Comparison of ENCODE assay signal across 13 cellular contexts in the genomic region with DNA sequence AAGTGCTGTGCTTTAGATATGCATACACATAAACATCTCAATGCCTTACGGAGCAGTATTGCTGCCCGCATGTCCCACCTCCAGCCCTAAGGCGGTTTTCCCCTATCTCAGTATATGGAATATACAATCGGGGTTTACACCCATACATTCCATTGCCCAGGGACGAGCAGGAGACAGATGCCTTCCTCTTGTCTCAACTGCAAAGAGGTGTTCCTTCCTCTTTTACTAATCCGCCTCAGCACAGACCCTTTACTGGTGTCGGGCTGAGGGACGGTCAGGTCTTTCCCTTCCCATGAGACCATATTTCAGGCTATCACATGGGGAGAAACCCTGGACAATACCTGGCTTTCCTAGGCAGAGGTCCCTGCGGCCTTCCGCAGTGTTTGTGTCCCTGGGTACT. TPM values are rescaled to one million over a fixed set of nuclear protein-coding genes. Genes with fewer than 3 reads are reported as not detected.
"Had no signal": no experiment of that assay in that cellular context is flagged by ENCODE, and none has a peak within 500 bp of the region (broad histone marks: within the 10 kb centered on the region; RNA-seq: fewer than 3 reads in every experiment).

No MANE protein-coding gene starts in this region.

RNA-seq across cellular contexts. Expression of gene NLRP7, which starts 3.2 kb away (rescaled TPM):
- total RNA-seq: esophagus mucosa; gastrocnemius medialis; glomerular endothelial cell; left ventricle myocardium superior; mesenteric fat pad; myocyte; naive thymus-derived CD8-positive, alpha-beta T cell; omental fat pad; posterior vena cava; pulmonary artery endothelial cell had no signal
- polyA plus RNA-seq: keratinocyte, neural cell, pancreas had no signal

RNA-seq across cellular contexts. Expression of gene NLRP2, which starts 15.6 kb away (rescaled TPM):
- total RNA-seq: myocyte had no signal
- polyA plus RNA-seq: neural cell had no signal

RNA-seq across cellular contexts. Expression of gene NCR1, which starts 44.6 kb away (rescaled TPM):
- total RNA-seq: gastrocnemius medialis, glomerular endothelial cell, myocyte, pulmonary artery endothelial cell had no signal
- polyA plus RNA-seq: keratinocyte, neural cell, pancreas had no signal
